Comparison of ENCODE assay signal across 16 cellular contexts in the genomic region with DNA sequence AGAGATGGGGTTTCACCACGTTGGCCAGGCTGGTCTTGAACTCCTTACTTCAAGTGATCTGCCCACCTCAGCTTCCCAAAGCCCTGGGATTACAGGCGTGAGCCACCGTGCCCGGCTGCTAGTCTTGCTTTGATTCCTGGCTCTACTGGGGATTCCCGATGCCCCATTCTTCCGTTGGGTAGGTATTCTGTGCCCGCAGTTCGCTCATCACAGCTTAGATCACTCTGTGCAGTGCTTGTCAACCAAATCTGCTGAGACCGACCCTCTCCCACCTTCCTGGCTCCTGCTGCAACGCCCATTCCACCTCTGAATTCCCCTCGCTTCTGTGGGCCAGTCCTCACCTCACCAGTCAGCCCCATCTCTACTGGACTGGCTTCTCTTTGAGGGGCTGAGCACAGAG. TPM values are rescaled to one million over a fixed set of nuclear protein-coding genes. Genes with fewer than 3 reads are reported as not detected.
DNase-seq lines count a peak whose midpoint lies in the region; ATAC-seq and FAIRE-seq lines count a peak whose summit lies in the region.
"Had no signal": no experiment of that assay in that cellular context is flagged by ENCODE, and none has a peak within 500 bp of the region (broad histone marks: within the 10 kb centered on the region; RNA-seq: fewer than 3 reads in every experiment).

No MANE protein-coding gene starts in this region.

- peak overlapping the region; percentile 97 for H3K27ac Mint-ChIP-seq in activated naive CD4-positive, alpha-beta T cell treated with anti-CD3 and anti-CD28 coated beads, Interleukin-2, amount 10 ng/mL, durations not matched to agents 7 days and 5 days
- H3K27ac Mint-ChIP-seq in activated naive CD8-positive, alpha-beta T cell treated with anti-CD3 and anti-CD28 coated beads, Interleukin-2, amount 10 ng/mL, durations not matched to agents 7 days and 5 days: peak overlapping the region; percentile 96
- H3K27ac Mint-ChIP-seq in stimulated activated memory B cell treated with anti-CD40 and anti-IgM and Interleukin-4, amounts not matched to agents 10 μg/mL and 1 μg/mL and 100 μg/mL, for 72 hours: peak overlapping the region; percentile 20

- no peaks in the 10 kb centered on the region for H3K9me3 Mint-ChIP-seq in activated naive CD4-positive, alpha-beta T cell treated with anti-CD3 and anti-CD28 coated beads, Interleukin-2, amount 10 ng/mL, durations not matched to agents 7 days and 5 days
- H3K9me3 Mint-ChIP-seq in activated naive CD8-positive, alpha-beta T cell treated with anti-CD3 and anti-CD28 coated beads, Interleukin-2, amount 10 ng/mL, durations not matched to agents 7 days and 5 days: no peaks in the 10 kb centered on the region
- no peaks in the 10 kb centered on the region for H3K9me3 Mint-ChIP-seq in stimulated activated memory B cell treated with anti-CD40 and anti-IgM and Interleukin-4, amounts not matched to agents 10 μg/mL and 1 μg/mL and 100 μg/mL, for 72 hours

- H3K36me3 Mint-ChIP-seq in activated naive CD4-positive, alpha-beta T cell treated with anti-CD3 and anti-CD28 coated beads, Interleukin-2, amount 10 ng/mL, durations not matched to agents 7 days and 5 days: peaks cover 45% of the 10 kb centered on the region
- H3K36me3 Mint-ChIP-seq in activated naive CD8-positive, alpha-beta T cell treated with anti-CD3 and anti-CD28 coated beads, Interleukin-2, amount 10 ng/mL, durations not matched to agents 7 days and 5 days: peaks cover 11% of the 10 kb centered on the region
- peaks cover 23% of the 10 kb centered on the region for H3K36me3 Mint-ChIP-seq in stimulated activated memory B cell treated with anti-CD40 and anti-IgM and Interleukin-4, amounts not matched to agents 10 μg/mL and 1 μg/mL and 100 μg/mL, for 72 hours

- no peak for DNase-seq in activated naive CD4-positive, alpha-beta T cell treated with anti-CD3 and anti-CD28 coated beads, Interleukin-2, amount 10 ng/mL, durations not matched to agents 7 days and 5 days
- DNase-seq in activated naive CD4-positive, alpha-beta T cell (lab: John Stamatoyannopoulos, UW): no peak
- DNase-seq in HTR-8/SVneo (ENCODE audit: insufficient read length, low spot score) (no peak), GM19239 (ENCODE audit: insufficient read length, low spot score) (no peak), superior temporal gyrus (ENCODE audit: extremely low spot score) (no peak)
- DNase-seq in activated naive CD8-positive, alpha-beta T cell treated with anti-CD3 and anti-CD28 coated beads, Interleukin-2, amount 10 ng/mL, durations not matched to agents 7 days and 5 days: no peak
- no peak for DNase-seq in stimulated activated CD4-positive, alpha-beta T cell treated with anti-CD3 and anti-CD28 coated beads, Interleukin-4, amount 100 ng/mL, for 24 hours
- DNase-seq: activated CD4-positive, CD25-positive, alpha-beta regulatory T cell; activated T-cell treated with anti-CD3 and anti-CD28 coated beads, Interleukin-2, amount 50 U/mL, for 1 hour; DMS 273 treated with DMSO at 0.1 percent for 48 hours; foreskin melanocyte; left cardiac atrium; NCI-H1694 treated with DMSO at 0.1 percent for 48 hours; NCI-H446 had no signal

- FAIRE-seq in HTR-8/SVneo (lab: Jason Lieb, UNC) (peak; percentile 36), GM19239 (lab: Jason Lieb, UNC) (no peak)

- H3K27me3 Mint-ChIP-seq in activated naive CD4-positive, alpha-beta T cell treated with anti-CD3 and anti-CD28 coated beads, Interleukin-2, amount 10 ng/mL, durations not matched to agents 7 days and 5 days: no peaks in the 10 kb centered on the region
- H3K27me3 Mint-ChIP-seq in activated naive CD8-positive, alpha-beta T cell treated with anti-CD3 and anti-CD28 coated beads, Interleukin-2, amount 10 ng/mL, durations not matched to agents 7 days and 5 days: no peaks in the 10 kb centered on the region
- no peaks in the 10 kb centered on the region for H3K27me3 Mint-ChIP-seq in stimulated activated memory B cell treated with anti-CD40 and anti-IgM and Interleukin-4, amounts not matched to agents 10 μg/mL and 1 μg/mL and 100 μg/mL, for 72 hours

- POLR2A ChIA-PET in activated naive CD8-positive, alpha-beta T cell treated with anti-CD3 and anti-CD28 coated beads, Interleukin-2, amount 10 ng/mL, durations not matched to agents 7 days and 5 days (lab: Charles Lee): interaction anchor here (1.1 to 7.9 kb wide), 6 partner anchors 21 to 74 kb away, joined by 4 to 107 read pairs (median 4); partner anchors contain the start of genes HNRNPM and MYO1F

- peak overlapping the region; percentile 47 for H3K4me3 Mint-ChIP-seq in activated naive CD4-positive, alpha-beta T cell treated with anti-CD3 and anti-CD28 coated beads, Interleukin-2, amount 10 ng/mL, durations not matched to agents 7 days and 5 days
- peak overlapping the region; percentile 22 for H3K4me3 Mint-ChIP-seq in activated naive CD8-positive, alpha-beta T cell treated with anti-CD3 and anti-CD28 coated beads, Interleukin-2, amount 10 ng/mL, durations not matched to agents 7 days and 5 days
- no peak overlapping the region for H3K4me3 Mint-ChIP-seq in stimulated activated memory B cell treated with anti-CD40 and anti-IgM and Interleukin-4, amounts not matched to agents 10 μg/mL and 1 μg/mL and 100 μg/mL, for 72 hours

- CTCF ChIA-PET in activated naive CD4-positive, alpha-beta T cell treated with anti-CD3 and anti-CD28 coated beads, Interleukin-2, amount 10 ng/mL, durations not matched to agents 7 days and 5 days (lab: Charles Lee): interaction anchor here (1.3 to 9.6 kb wide), 2 partner anchors 51 to 61 kb away, joined by 5 to 82 read pairs; partner anchors contain the start of gene MYO1F

- H3K4me1 Mint-ChIP-seq in activated naive CD4-positive, alpha-beta T cell treated with anti-CD3 and anti-CD28 coated beads, Interleukin-2, amount 10 ng/mL, durations not matched to agents 7 days and 5 days: peaks cover 65% of the 10 kb centered on the region
- H3K4me1 Mint-ChIP-seq in activated naive CD8-positive, alpha-beta T cell treated with anti-CD3 and anti-CD28 coated beads, Interleukin-2, amount 10 ng/mL, durations not matched to agents 7 days and 5 days: peaks cover 36% of the 10 kb centered on the region
- H3K4me1 Mint-ChIP-seq in stimulated activated memory B cell treated with anti-CD40 and anti-IgM and Interleukin-4, amounts not matched to agents 10 μg/mL and 1 μg/mL and 100 μg/mL, for 72 hours: peaks cover 18% of the 10 kb centered on the region

- no peak for ATAC-seq in activated naive CD8-positive, alpha-beta T cell treated with anti-CD3 and anti-CD28 coated beads, Interleukin-2, amount 10 ng/mL, durations not matched to agents 7 days and 5 days (ENCODE audit: low read depth)
- no peak for ATAC-seq in stimulated activated memory B cell treated with anti-CD40 and anti-IgM and Interleukin-4, amounts not matched to agents 10 μg/mL and 1 μg/mL and 100 μg/mL, for 72 hours
- ATAC-seq: left cardiac atrium had no signal

RNA-seq across cellular contexts. Expression of gene ZNF414, which starts 4.6 kb away (rescaled TPM):
- total RNA-seq in activated naive CD8-positive, alpha-beta T cell treated with anti-CD3 and anti-CD28 coated beads, Interleukin-2, amount 10 ng/mL, durations not matched to agents 7 days and 5 days: 10 to 100 TPM; 38.2 to 40.5 TPM

RNA-seq across cellular contexts. Expression of gene PRAM1, which starts 16.1 kb away (rescaled TPM):
- 1 to 10 TPM; 2.3 to 2.5 TPM for total RNA-seq in activated naive CD8-positive, alpha-beta T cell treated with anti-CD3 and anti-CD28 coated beads, Interleukin-2, amount 10 ng/mL, durations not matched to agents 7 days and 5 days
- total RNA-seq: M059J had no signal

RNA-seq across cellular contexts. Expression of gene MYO1F, which starts 58.7 kb away (rescaled TPM):
- 100 to 1,000 TPM; 306 to 332 TPM for total RNA-seq in activated naive CD8-positive, alpha-beta T cell treated with anti-CD3 and anti-CD28 coated beads, Interleukin-2, amount 10 ng/mL, durations not matched to agents 7 days and 5 days

Comparison
In these comparisons a context has a peak if more than half of its experiments do, and no peak if none do; other contexts are left out.
1. H3K27ac Mint-ChIP-seq: peak in every context shown above with its lines; median percentile 97 in activated naive CD4-positive, alpha-beta T cell treated with anti-CD3 and anti-CD28 coated beads, Interleukin-2, amount 10 ng/mL, durations not matched to agents 7 days and 5 days; 96 in activated naive CD8-positive, alpha-beta T cell treated with anti-CD3 and anti-CD28 coated beads, Interleukin-2, amount 10 ng/mL, durations not matched to agents 7 days and 5 days; 20 in stimulated activated memory B cell treated with anti-CD40 and anti-IgM and Interleukin-4, amounts not matched to agents 10 μg/mL and 1 μg/mL and 100 μg/mL, for 72 hours.